ENCODE assay signal across 16 cellular contexts in genomic region chr5:94522099-94522498, GRCh38.
"Had no signal": no experiment of that assay in that cellular context is flagged by ENCODE, and none has a peak within 500 bp of the region (broad histone marks: within the 10 kb centered on the region; RNA-seq: fewer than 3 reads in every experiment).

No MANE protein-coding gene starts in this region.

- DNase-seq: activated CD4-positive, alpha-beta T cell treated with anti-CD3 and anti-CD28 coated beads, Interleukin-2, amount 50 U/mL, for 4 hours; activated CD4-positive, CD25-positive, alpha-beta regulatory T cell treated with anti-CD3 and anti-CD28 coated beads, Interleukin-2, amount 50 U/mL, for 72 hours; activated effector memory CD4-positive, alpha-beta T cell treated with anti-CD3 and anti-CD28 coated beads, Interleukin-2, amount 50 U/mL, for 16 hours; activated T-cell treated with anti-CD3 and anti-CD28 coated beads, Interleukin-2, amount 50 U/mL, for 24 hours; dorsolateral prefrontal cortex; immature natural killer cell; left colon; mucosa of descending colon; naive thymus-derived CD8-positive, alpha-beta T cell; stimulated activated naive CD4-positive, alpha-beta T cell treated with Interleukin-2 at 50 U/mL for 16 hours; T-helper 2 cell; trophoblast cell had no signal

- H3K4me3 ChIP-seq: breast epithelium, dorsolateral prefrontal cortex, mucosa of descending colon, right atrium auricular region had no signal

- H3K27me3 ChIP-seq: breast epithelium, dorsolateral prefrontal cortex, neutrophil, right atrium auricular region had no signal

- H3K9me3 ChIP-seq: breast epithelium, mucosa of descending colon, neutrophil, right atrium auricular region had no signal

- H3K36me3 ChIP-seq: breast epithelium, neutrophil, right atrium auricular region had no signal

- ATAC-seq: esophagus mucosa; left colon; mucosa of descending colon; naive thymus-derived CD8-positive, alpha-beta T cell had no signal

- H3K4me1 ChIP-seq: breast epithelium, right atrium auricular region had no signal

- H3K27ac ChIP-seq: breast epithelium, dorsolateral prefrontal cortex, neutrophil, right atrium auricular region had no signal
